Comparison of ENCODE assay signal across 8 cellular contexts in genomic region chr4:1870578-1871443, GRCh38. TPM values are rescaled to one million over a fixed set of nuclear protein-coding genes. Genes with fewer than 3 reads are reported as not detected.
A peak's percentile ranks its signal among the peaks of the same experiment; 100 is the strongest.
DNase-seq lines count a peak whose midpoint lies in the region; ATAC-seq and TF ChIP-seq lines count a peak whose summit lies in the region.

TSS of gene NSD2 (plus strand) at chr4:1871393. CDS start at chr4:1900655, 29,262 bp downstream.

- peak within 1 kb of the TSS; percentile 94 for H3K27ac Mint-ChIP-seq in chondrocyte (ENCODE audit: unreplicated experiment)

- H3K4me3 ChIP-seq in AG10803 (ENCODE audit: low read length) = peak within 1 kb of the TSS; percentile 72

- peak; percentile 87 for DNase-seq in AG10803 (ENCODE audit: low read depth)
- DNase-seq in NCI-H345 treated with DMSO at 0.1 percent for 48 hours (lab: John Stamatoyannopoulos, UW; ENCODE audit: unreplicated experiment) = peak; percentile 78
- DNase-seq in activated CD4-positive, alpha-beta T cell treated with anti-CD3 and anti-CD28 coated beads for 24 hours (ENCODE audit: low read depth in 2 of 2) = peak; percentile 84 to 86
- no peak for DNase-seq in chondrocyte (ENCODE audit: low spot score)
- DNase-seq in kidney tubule cell (ENCODE audit: low spot score) = peak; percentile 93
- DNase-seq in stimulated activated CD4-positive, alpha-beta T cell treated with anti-CD3 and anti-CD28 coated beads, Interleukin-1b, Interleukin-23, amount 100 ng/mL, for 1 hour (ENCODE audit: low read depth in 2 of 2) = peak; percentile 72 to 80

- H3K4me3 Mint-ChIP-seq in chondrocyte (ENCODE audit: unreplicated experiment) = peak within 1 kb of the TSS; percentile 77

- ATAC-seq in GM19043 (IDR thresholded peaks at IDR 0.05; ENCODE audit: low read depth, unreplicated experiment) (peak; percentile 48), HG03342 (IDR thresholded peaks at IDR 0.05; ENCODE audit: unreplicated experiment) (peak; percentile 57)

- TF ChIP-seq CTCF in AG10803 (conservative IDR thresholded peaks at IDR 0.05; ENCODE audit: low read length) (no peak), chondrocyte (IDR thresholded peaks at IDR 0.05) (peak; percentile 26)

- no peaks in the 10 kb centered on the region for H3K27me3 Mint-ChIP-seq in chondrocyte (ENCODE audit: low read depth)

- no peaks in the 10 kb centered on the region for H3K36me3 Mint-ChIP-seq in chondrocyte (ENCODE audit: low read depth)

- no peaks in the 10 kb centered on the region for H3K9me3 Mint-ChIP-seq in chondrocyte (ENCODE audit: low read depth)

- peaks cover 28% of the 10 kb centered on the region for H3K4me1 Mint-ChIP-seq in chondrocyte (ENCODE audit: low read depth)

RNA-seq across cellular contexts. Expression of gene NSD2, which starts in this region (rescaled TPM):
- total RNA-seq in chondrocyte = 46.9 to 56.5 TPM (median 53.5 TPM) in 3 replicates
